Comparison of ENCODE assay signal across 23 cellular contexts in the genomic region with DNA sequence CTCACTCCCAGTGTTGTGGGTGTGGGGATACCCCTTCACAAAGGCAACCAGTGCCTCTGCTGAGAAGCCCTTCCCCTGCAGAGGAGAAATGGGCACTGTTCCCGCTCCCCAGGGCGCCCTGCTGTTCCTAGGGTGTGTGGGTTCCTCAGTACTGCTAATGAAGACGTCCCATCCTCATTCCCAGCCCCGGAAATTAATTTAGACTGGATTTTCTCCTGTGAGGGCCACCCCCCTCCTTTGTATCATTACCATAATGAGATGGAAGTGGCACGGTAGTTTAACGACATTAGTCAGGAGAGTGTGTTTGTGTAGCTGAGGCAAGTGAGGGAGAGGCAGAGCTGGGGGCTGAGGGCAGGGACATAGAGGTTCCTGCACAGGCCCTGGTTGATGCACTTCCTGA. TPM values are rescaled to one million over a fixed set of nuclear protein-coding genes. Genes with fewer than 3 reads are reported as not detected.
DNase-seq lines count a peak whose midpoint lies in the region; TF ChIP-seq lines count a peak whose summit lies in the region.
"Had no signal": no experiment of that assay in that cellular context is flagged by ENCODE, and none has a peak within 500 bp of the region (broad histone marks: within the 10 kb centered on the region; RNA-seq: fewer than 3 reads in every experiment).

No MANE protein-coding gene starts in this region.

- 76% methylated on average over 6 of the region's 6 CpGs; no CpG with 5 or more reads in 1 of the 2 donors for WGBS in transverse colon (ENCODE audit: low coverage in 1 of 2), 2 donors

- intact Hi-C loops in transverse colon (cut with DNase I; ENCODE audit: low total_unique reads): no loop called here

- H3K27me3 ChIP-seq in layer of hippocampus (ENCODE audit: control insufficient read depth, insufficient read depth, low read length) (no peaks in the 10 kb centered on the region), transverse colon (no peaks in the 10 kb centered on the region)
- H3K27me3 ChIP-seq: BLaER1 treated with 17β-estradiol and CSF1 and Interleukin-3, amounts not matched to agents 10 nM and 100 nM had no signal

- TF ChIP-seq CTCF in transverse colon (IDR thresholded peaks at IDR 0.05): no peak

- H3K9me3 ChIP-seq in SK-N-MC (ENCODE audit: low read depth, low read length) (no peaks in the 10 kb centered on the region), transverse colon (no peaks in the 10 kb centered on the region)
- H3K9me3 ChIP-seq: BLaER1 treated with 17β-estradiol and CSF1 and Interleukin-3, amounts not matched to agents 10 nM and 100 nM; Caco-2 had no signal

- no peak for TF ChIP-seq POLR2A in transverse colon (IDR thresholded peaks at IDR 0.05)

- H3K4me1 ChIP-seq in transverse colon: no peaks in the 10 kb centered on the region
- H3K4me1 ChIP-seq: Caco-2 had no signal

- no peak for TF ChIP-seq EP300 in transverse colon (IDR thresholded peaks at IDR 0.05; ENCODE audit: low read depth)

- H3K9ac ChIP-seq in SK-N-MC (ENCODE audit: insufficient read length): no peak overlapping the region

- in situ Hi-C loops in transverse colon (cut with MboI; ENCODE audit: low pct_ligation_motif_present in 1 of 4, low pct_unique_long_range_greater_than_20kb in 1 of 4, low sequenced_read_pairs in 3 of 4): no loop called here

- H3K4me3 ChIP-seq in SK-N-MC: no peak overlapping the region
- H3K4me3 ChIP-seq in transverse colon: no peak overlapping the region
- H3K4me3 ChIP-seq: BLaER1 treated with 17β-estradiol and CSF1 and Interleukin-3, amounts not matched to agents 10 nM and 100 nM had no signal

- H3K27ac ChIP-seq in SK-N-MC (no peak overlapping the region), layer of hippocampus (ENCODE audit: low read depth, low read length) (peak overlapping the region; percentile 16), transverse colon (no peak overlapping the region)
- H3K27ac ChIP-seq: HL-60 had no signal

- DNase-seq in NCI-H1436 (lab: John Stamatoyannopoulos, UW) (peak; percentile 7), NCI-H1436 treated with DMSO at 0.1 percent for 48 hours (lab: John Stamatoyannopoulos, UW) (no peak), NCI-H2081 (lab: John Stamatoyannopoulos, UW) (peak; percentile 75 to 87), SK-N-MC (ENCODE audit: low read depth, low spot score) (peak; percentile 48), Kasumi-1 (lab: John Stamatoyannopoulos, UW) (no peak), transverse colon (no peak), UCSD-AML1 (lab: John Stamatoyannopoulos, UW; ENCODE audit: unreplicated experiment) (no peak)
- DNase-seq: AML-193; Caco-2; CD4-positive, alpha-beta memory T cell; DMS79 treated with DMSO at 0.1 percent for 48 hours; GF-D8; HCEC 1CT; Karpas-422; NCI-H1105 treated with DMSO at 0.1 percent for 48 hours; NCI-H187; NCI-H2107; NCI-H524 treated with DMSO at 0.1 percent for 48 hours; PC-3; T-helper 17 cell had no signal

- H3K36me3 ChIP-seq in SK-N-MC (ENCODE audit: insufficient read depth, low read length): no peaks in the 10 kb centered on the region; the same call in 1 of the 2 replicates
- peaks cover 0 to 66% (median 21%) of the 10 kb centered on the region in 4 donors for H3K36me3 ChIP-seq in transverse colon

RNA-seq across cellular contexts. Expression of a gene that starts 53.2 kb away (rescaled TPM):
- 10 to 100 TPM in 1 of 4 donors, 1 to 10 TPM in 2, not detected in 1; 1.2 to 15.3 (median 1.6) TPM for total RNA-seq in transverse colon

Comparison
In these comparisons a context has a peak if more than half of its experiments do, and no peak if none do; other contexts are left out.
1. DNase-seq: peak in NCI-H1436 (single experiment), NCI-H2081 (2 of 2) and SK-N-MC (single experiment); none in NCI-H1436 treated with DMSO at 0.1 percent for 48 hours (single experiment), Kasumi-1 (0 of 2), transverse colon (single experiment) and UCSD-AML1 (single experiment).